In the genomic region with DNA sequence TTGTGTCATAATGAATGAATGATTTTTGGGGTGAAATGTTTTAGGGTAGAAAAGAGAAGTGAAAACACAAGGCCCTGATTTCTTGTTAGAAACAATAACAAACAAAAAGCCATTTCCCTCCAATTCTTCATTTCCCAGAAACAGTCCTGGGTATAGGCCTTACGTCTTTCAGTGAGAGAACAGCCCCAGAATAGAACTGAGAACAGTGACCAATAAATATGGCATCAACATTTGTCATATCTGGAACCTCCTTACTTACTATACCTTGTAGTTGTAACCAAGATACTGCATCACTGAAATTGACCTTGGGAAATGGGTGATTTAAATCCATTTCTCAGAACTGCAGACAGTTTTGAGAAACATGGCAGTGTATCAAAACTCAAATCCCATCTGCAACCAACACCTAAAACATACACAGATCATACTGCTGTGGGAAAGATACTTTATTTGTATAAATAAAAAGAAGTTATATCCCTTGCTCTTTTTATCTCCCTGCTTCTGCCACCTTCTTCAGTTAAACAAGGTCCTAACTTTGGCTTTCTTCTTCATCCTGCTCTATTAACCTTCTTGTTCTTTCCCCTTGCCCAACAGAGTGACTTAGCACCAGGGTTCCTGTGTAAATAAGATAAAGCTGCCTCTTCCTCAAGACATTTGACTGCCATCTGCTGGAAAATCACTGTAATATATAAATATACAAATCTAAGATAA, we compare ENCODE assay signal across 9 cellular contexts. TPM values are rescaled to one million over a fixed set of nuclear protein-coding genes. Genes with fewer than 3 reads are reported as not detected.
DNase-seq lines count a peak whose midpoint lies in the region; ATAC-seq lines count a peak whose summit lies in the region.
"Had no signal": no experiment of that assay in that cellular context is flagged by ENCODE, and none has a peak within 500 bp of the region (broad histone marks: within the 10 kb centered on the region; RNA-seq: fewer than 3 reads in every experiment).

No MANE protein-coding gene starts in this region.

- no peaks in the 10 kb centered on the region for H3K9me3 ChIP-seq in adipocyte (ENCODE audit: control insufficient read depth, low read length)

- H3K27me3 Mint-ChIP-seq in activated CD8-positive, alpha-beta memory T cell treated with anti-CD3 and anti-CD28 coated beads, Interleukin-2, amount 10 ng/mL, durations not matched to agents 7 days and 5 days: no peaks in the 10 kb centered on the region
- H3K27me3 Mint-ChIP-seq: activated naive CD8-positive, alpha-beta T cell treated with anti-CD3 and anti-CD28 coated beads, Interleukin-2, amount 10 ng/mL, durations not matched to agents 7 days and 5 days had no signal

- H3K9me3 Mint-ChIP-seq in activated CD8-positive, alpha-beta memory T cell treated with anti-CD3 and anti-CD28 coated beads, Interleukin-2, amount 10 ng/mL, durations not matched to agents 7 days and 5 days (ENCODE audit: low read depth): no peaks in the 10 kb centered on the region
- H3K9me3 Mint-ChIP-seq: activated naive CD8-positive, alpha-beta T cell treated with anti-CD3 and anti-CD28 coated beads, Interleukin-2, amount 10 ng/mL, durations not matched to agents 7 days and 5 days had no signal

- no peak for DNase-seq in activated CD8-positive, alpha-beta memory T cell treated with anti-CD3 and anti-CD28 coated beads, Interleukin-2, amount 10 ng/mL, durations not matched to agents 7 days and 5 days
- DNase-seq in activated CD8-positive, alpha-beta memory T cell treated with anti-CD3 and anti-CD28 coated beads, Interleukin-2, amount 50 U/mL, for 48 hours: no peak
- peak; percentile 5 for DNase-seq in NCI-H1436 (lab: John Stamatoyannopoulos, UW)
- peak; percentile 88 for DNase-seq in adipocyte (ENCODE audit: low read depth)
- peak; percentile 47 for DNase-seq in hepatic stellate cell (ENCODE audit: low spot score)
- no peak for DNase-seq in stimulated activated naive CD8-positive, alpha-beta T cell treated with anti-CD3 and anti-CD28 coated beads, Interleukin-15, Interleukin-2, amounts not matched to agents 100 U/mL and 50 U/mL, for 24 hours
- DNase-seq: activated naive CD8-positive, alpha-beta T cell treated with anti-CD3 and anti-CD28 coated beads, Interleukin-2, amount 10 ng/mL, durations not matched to agents 7 days and 5 days had no signal

- no peaks in the 10 kb centered on the region for H3K27me3 ChIP-seq in adipocyte (replicated peaks; ENCODE audit: control insufficient read depth, insufficient read depth, low read length)

- H3K27ac Mint-ChIP-seq in activated CD8-positive, alpha-beta memory T cell treated with anti-CD3 and anti-CD28 coated beads, Interleukin-2, amount 10 ng/mL, durations not matched to agents 7 days and 5 days: no peak overlapping the region
- H3K27ac Mint-ChIP-seq: activated naive CD8-positive, alpha-beta T cell treated with anti-CD3 and anti-CD28 coated beads, Interleukin-2, amount 10 ng/mL, durations not matched to agents 7 days and 5 days had no signal

- H3K4me3 Mint-ChIP-seq in activated CD8-positive, alpha-beta memory T cell treated with anti-CD3 and anti-CD28 coated beads, Interleukin-2, amount 10 ng/mL, durations not matched to agents 7 days and 5 days: no peak overlapping the region
- H3K4me3 Mint-ChIP-seq: activated naive CD8-positive, alpha-beta T cell treated with anti-CD3 and anti-CD28 coated beads, Interleukin-2, amount 10 ng/mL, durations not matched to agents 7 days and 5 days had no signal

- H3K4me1 ChIP-seq in adipocyte (ENCODE audit: control insufficient read depth, insufficient read depth, low read length): peaks cover 23% of the 10 kb centered on the region

- ATAC-seq in activated CD8-positive, alpha-beta memory T cell treated with anti-CD3 and anti-CD28 coated beads, Interleukin-2, amount 10 ng/mL, durations not matched to agents 7 days and 5 days: peak; percentile 73
- peak; percentile 52 for ATAC-seq in stimulated activated naive CD8-positive, alpha-beta T cell treated with anti-CD3 and anti-CD28 coated beads, Interleukin-15, Interleukin-2, amounts not matched to agents 100 U/mL and 50 U/mL, for 24 hours
- no peak for ATAC-seq in GM21381 (IDR thresholded peaks at IDR 0.05; ENCODE audit: unreplicated experiment)
- no peak for ATAC-seq in GM19324 (IDR thresholded peaks at IDR 0.05; ENCODE audit: low FRiP score, unreplicated experiment)

- H3K4me3 ChIP-seq in adipocyte (ENCODE audit: low read length): no peak overlapping the region

- peaks cover 4% of the 10 kb centered on the region for H3K4me1 Mint-ChIP-seq in activated CD8-positive, alpha-beta memory T cell treated with anti-CD3 and anti-CD28 coated beads, Interleukin-2, amount 10 ng/mL, durations not matched to agents 7 days and 5 days
- H3K4me1 Mint-ChIP-seq: activated naive CD8-positive, alpha-beta T cell treated with anti-CD3 and anti-CD28 coated beads, Interleukin-2, amount 10 ng/mL, durations not matched to agents 7 days and 5 days had no signal

- CTCF ChIA-PET in activated CD8-positive, alpha-beta memory T cell treated with anti-CD3 and anti-CD28 coated beads, Interleukin-2, amount 10 ng/mL, durations not matched to agents 7 days and 5 days (lab: Charles Lee): interaction anchor here (1.0 to 6.5 kb wide), 19 partner anchors 9 to 254 kb away, joined by 3 to 59 read pairs (median 4); a partner anchor contains a TSS

- peaks cover 10% of the 10 kb centered on the region for H3K36me3 Mint-ChIP-seq in activated CD8-positive, alpha-beta memory T cell treated with anti-CD3 and anti-CD28 coated beads, Interleukin-2, amount 10 ng/mL, durations not matched to agents 7 days and 5 days

- peaks cover 25% of the 10 kb centered on the region for H3K36me3 ChIP-seq in adipocyte (ENCODE audit: control insufficient read depth, insufficient read depth, low read length, severe bottlenecking)

- peak overlapping the region; percentile 23 for H3K9ac ChIP-seq in adipocyte (ENCODE audit: low read length)

RNA-seq across cellular contexts. Expression of a gene that starts 19.5 kb away (rescaled TPM):
- 1 to 10 TPM; 5.2 to 6.6 TPM for total RNA-seq in activated CD8-positive, alpha-beta memory T cell treated with anti-CD3 and anti-CD28 coated beads, Interleukin-2, amount 10 ng/mL, durations not matched to agents 7 days and 5 days

RNA-seq across cellular contexts. Expression of a gene that starts 44.5 kb away (rescaled TPM):
- total RNA-seq in activated CD8-positive, alpha-beta memory T cell treated with anti-CD3 and anti-CD28 coated beads, Interleukin-2, amount 10 ng/mL, durations not matched to agents 7 days and 5 days: 1 to 10 TPM in 1 of 2 experiments, under 1 TPM in 1; 0.40 to 1.4 TPM

Comparison
In these comparisons a context has a peak if more than half of its experiments do, and no peak if none do; other contexts are left out.
1. ATAC-seq: peak in activated CD8-positive, alpha-beta memory T cell treated with anti-CD3 and anti-CD28 coated beads, Interleukin-2, amount 10 ng/mL, durations not matched to agents 7 days and 5 days (single experiment) and stimulated activated naive CD8-positive, alpha-beta T cell treated with anti-CD3 and anti-CD28 coated beads, Interleukin-15, Interleukin-2, amounts not matched to agents 100 U/mL and 50 U/mL, for 24 hours (single experiment); none in GM21381 (single experiment) and GM19324 (single experiment).
2. DNase-seq: peak in NCI-H1436 (single experiment), adipocyte (single experiment) and hepatic stellate cell (single experiment); none in activated CD8-positive, alpha-beta memory T cell treated with anti-CD3 and anti-CD28 coated beads, Interleukin-2, amount 10 ng/mL, durations not matched to agents 7 days and 5 days (single experiment), activated CD8-positive, alpha-beta memory T cell treated with anti-CD3 and anti-CD28 coated beads, Interleukin-2, amount 50 U/mL, for 48 hours (single experiment) and stimulated activated naive CD8-positive, alpha-beta T cell treated with anti-CD3 and anti-CD28 coated beads, Interleukin-15, Interleukin-2, amounts not matched to agents 100 U/mL and 50 U/mL, for 24 hours (single experiment).